In genomic region chr12:62003217-62003616, GRCh38 we compare ENCODE assay signal across 9 cellular contexts.
"Had no signal": no experiment of that assay in that cellular context is flagged by ENCODE, and none has a peak within 500 bp of the region (broad histone marks: within the 10 kb centered on the region; RNA-seq: fewer than 3 reads in every experiment).

No MANE protein-coding gene starts in this region.

- H3K27ac ChIP-seq: GM23248, KMS-11 had no signal

- H2AFZ ChIP-seq: GM23248 had no signal

- H3K4me1 Mint-ChIP-seq: IgD-negative memory B cell had no signal

- H3K4me3 Mint-ChIP-seq: H9, IgD-negative memory B cell had no signal

- FAIRE-seq: H54, HTR-8/SVneo had no signal

- H3K4me2 ChIP-seq: KMS-11 had no signal

- DNase-seq: GM23248, GOT3, H9, HCEC 1CT, KBM-7 had no signal

- H3K36me3 Mint-ChIP-seq: IgD-negative memory B cell had no signal

- H3K4me3 ChIP-seq: GM23248 had no signal

- H3K27ac Mint-ChIP-seq: H9, IgD-negative memory B cell had no signal

- H3K9ac ChIP-seq: GM23248, KMS-11 had no signal

- H3K9me3 Mint-ChIP-seq: H9, IgD-negative memory B cell had no signal

- H3K27me3 Mint-ChIP-seq: IgD-negative memory B cell had no signal
